Comparison of ENCODE assay signal across 19 cellular contexts in genomic region chr5:76383126-76383825, GRCh38.
"Had no signal": no experiment of that assay in that cellular context is flagged by ENCODE, and none has a peak within 500 bp of the region (broad histone marks: within the 10 kb centered on the region; RNA-seq: fewer than 3 reads in every experiment).

No MANE protein-coding gene starts in this region.

- DNase-seq: activated CD4-positive, alpha-beta T cell treated with anti-CD3 and anti-CD28 coated beads, Interleukin-2, amount 50 U/mL, for 4 hours; activated effector memory CD4-positive, alpha-beta T cell treated with Interleukin-2 at 50 U/mL for 16 hours; activated T-cell treated with anti-CD3 and anti-CD28 coated beads for 4 hours; foreskin melanocyte; glutamatergic neuron; hippocampal formation; lower lobe of right lung; occipital lobe; stimulated activated CD4-positive, alpha-beta T cell treated with anti-CD3 and anti-CD28 coated beads, Interleukin-12 subunit alpha, Interleukin-12 subunit beta, amount 100 ng/mL, for 4 hours; stimulated activated CD4-positive, alpha-beta T cell treated with anti-CD3 and anti-CD28 coated beads, Interleukin-2, amount 100 ng/mL, for 24 hours; T-helper 9 cell; transverse colon; uterus had no signal

- H3K27ac ChIP-seq: lower lobe of right lung, SK-N-MC, suprapubic skin, transverse colon, uterus had no signal

- H3K4me3 ChIP-seq: dorsolateral prefrontal cortex, lower lobe of right lung, SK-N-MC, suprapubic skin, transverse colon, uterus had no signal

- H3K4me3 Mint-ChIP-seq: activated naive CD4-positive, alpha-beta T cell treated with anti-CD3 and anti-CD28 coated beads, Interleukin-2, amount 50 U/mL, for 24 hours; stimulated activated naive CD8-positive, alpha-beta T cell treated with anti-CD3 and anti-CD28 coated beads, Interleukin-15, Interleukin-2, amounts not matched to agents 100 ng/mL and 50 ng/mL, for 24 hours had no signal

- H3K27ac Mint-ChIP-seq: activated naive CD4-positive, alpha-beta T cell treated with anti-CD3 and anti-CD28 coated beads, Interleukin-2, amount 50 U/mL, for 24 hours; progenitor cell of endocrine pancreas; stimulated activated naive CD8-positive, alpha-beta T cell treated with anti-CD3 and anti-CD28 coated beads, Interleukin-15, Interleukin-2, amounts not matched to agents 100 ng/mL and 50 ng/mL, for 24 hours had no signal

- H3K27me3 ChIP-seq: suprapubic skin, transverse colon, uterus had no signal

- H3K9me3 Mint-ChIP-seq: activated naive CD4-positive, alpha-beta T cell treated with anti-CD3 and anti-CD28 coated beads, Interleukin-2, amount 50 U/mL, for 24 hours; stimulated activated naive CD8-positive, alpha-beta T cell treated with anti-CD3 and anti-CD28 coated beads, Interleukin-15, Interleukin-2, amounts not matched to agents 100 ng/mL and 50 ng/mL, for 24 hours had no signal

- H3K4me1 ChIP-seq: lower lobe of right lung, suprapubic skin, uterus had no signal

- H3K27me3 Mint-ChIP-seq: activated naive CD4-positive, alpha-beta T cell treated with anti-CD3 and anti-CD28 coated beads, Interleukin-2, amount 50 U/mL, for 24 hours; progenitor cell of endocrine pancreas; stimulated activated naive CD8-positive, alpha-beta T cell treated with anti-CD3 and anti-CD28 coated beads, Interleukin-15, Interleukin-2, amounts not matched to agents 100 ng/mL and 50 ng/mL, for 24 hours had no signal

- H3K9me3 ChIP-seq: lower lobe of right lung, suprapubic skin, transverse colon, uterus had no signal

- H3K36me3 Mint-ChIP-seq: activated naive CD4-positive, alpha-beta T cell treated with anti-CD3 and anti-CD28 coated beads, Interleukin-2, amount 50 U/mL, for 24 hours had no signal

- H3K36me3 ChIP-seq: lower lobe of right lung, suprapubic skin, transverse colon, uterus had no signal
